In genomic region chr4:105462042-105462421, GRCh38 we compare ENCODE assay signal across 34 cellular contexts.
"Had no signal": no experiment of that assay in that cellular context is flagged by ENCODE, and none has a peak within 500 bp of the region (broad histone marks: within the 10 kb centered on the region; RNA-seq: fewer than 3 reads in every experiment).

No MANE protein-coding gene starts in this region.

- H3K27ac Mint-ChIP-seq: activated CD4-positive, alpha-beta memory T cell treated with anti-CD3 and anti-CD28 coated beads for 36 hours; activated CD4-positive, alpha-beta T cell treated with anti-CD3 and anti-CD28 coated beads, Interleukin-2, amount 10 ng/mL, durations not matched to agents 24 days and 14 days; activated naive CD4-positive, alpha-beta T cell treated with anti-CD3 and anti-CD28 coated beads, Interleukin-2, amount 10 ng/mL, durations not matched to agents 7 days and 5 days; activated naive CD8-positive, alpha-beta T cell treated with anti-CD3 and anti-CD28 coated beads, Interleukin-2, amount 10 ng/mL, durations not matched to agents 7 days and 5 days; activated T-cell treated with anti-CD3 and anti-CD28 coated beads, Interleukin-2, amount 50 U/mL, for 24 hours; brain; mesothelial cell of epicardium; stimulated activated memory B cell treated with anti-CD40 and anti-IgM and Interleukin-4, amounts not matched to agents 10 μg/mL and 1 μg/mL and 100 μg/mL, for 72 hours; stimulated activated naive CD8-positive, alpha-beta T cell treated with anti-CD3 and anti-CD28 coated beads, Interleukin-15, amount 100 ng/mL, for 72 hours had no signal

- H3K4me3 Mint-ChIP-seq: activated CD4-positive, alpha-beta memory T cell treated with anti-CD3 and anti-CD28 coated beads for 36 hours; activated CD4-positive, alpha-beta T cell treated with anti-CD3 and anti-CD28 coated beads, Interleukin-2, amount 10 ng/mL, durations not matched to agents 24 days and 14 days; activated naive CD4-positive, alpha-beta T cell treated with anti-CD3 and anti-CD28 coated beads, Interleukin-2, amount 10 ng/mL, durations not matched to agents 7 days and 5 days; activated naive CD8-positive, alpha-beta T cell treated with anti-CD3 and anti-CD28 coated beads, Interleukin-2, amount 10 ng/mL, durations not matched to agents 7 days and 5 days; activated T-cell treated with anti-CD3 and anti-CD28 coated beads, Interleukin-2, amount 50 U/mL, for 24 hours; brain; mesothelial cell of epicardium; naive B cell; neural crest cell; stimulated activated memory B cell treated with anti-CD40 and anti-IgM and Interleukin-4, amounts not matched to agents 10 μg/mL and 1 μg/mL and 100 μg/mL, for 72 hours; stimulated activated naive CD8-positive, alpha-beta T cell treated with anti-CD3 and anti-CD28 coated beads, Interleukin-15, amount 100 ng/mL, for 72 hours had no signal

- H3K27me3 ChIP-seq: ascending aorta, cardiac muscle cell, colonic mucosa, dorsolateral prefrontal cortex, gastroesophageal sphincter, hepatocyte, sigmoid colon, tibial artery, upper lobe of right lung had no signal

- DNase-seq: activated CD4-positive, alpha-beta memory T cell treated with anti-CD3 and anti-CD28 coated beads for 36 hours; activated CD4-positive, alpha-beta T cell treated with anti-CD3 and anti-CD28 coated beads, Interleukin-2, amount 10 ng/mL, durations not matched to agents 24 days and 14 days; activated CD4-positive, CD25-positive, alpha-beta regulatory T cell treated with anti-CD3 and anti-CD28 coated beads, Interleukin-2, amount 50 U/mL, for 72 hours; activated CD8-positive, alpha-beta memory T cell treated with anti-CD3 and anti-CD28 coated beads, Interleukin-2, amount 50 U/mL, for 48 hours; activated gamma-delta T cell; activated naive CD4-positive, alpha-beta T cell treated with anti-CD3 and anti-CD28 coated beads, Interleukin-2, amount 10 ng/mL, durations not matched to agents 7 days and 5 days; activated naive CD8-positive, alpha-beta T cell treated with anti-CD3 and anti-CD28 coated beads, Interleukin-2, amount 10 ng/mL, durations not matched to agents 7 days and 5 days; activated T-cell treated with anti-CD3 and anti-CD28 coated beads, Interleukin-2, amount 50 U/mL, for 24 hours; cerebellar nuclear complex; colonic mucosa; dorsolateral prefrontal cortex; effector memory CD4-positive, alpha-beta T cell; left cardiac atrium; left ventricle myocardium superior; naive B cell; nucleus accumbens; psoas muscle; sigmoid colon; small intestine; stimulated activated CD4-positive, alpha-beta T cell treated with anti-CD3 and anti-CD28 coated beads, Interleukin-4, amount 100 ng/mL, for 24 hours; stimulated activated CD8-positive, alpha-beta memory T cell treated with anti-CD3 and anti-CD28 coated beads, Interleukin-4, amount 100 ng/mL, for 48 hours; stimulated activated naive CD8-positive, alpha-beta T cell treated with anti-CD3 and anti-CD28 coated beads, Interleukin-15, amount 100 ng/mL, for 72 hours; substantia nigra; tibial artery; upper lobe of right lung had no signal

- H3K27me3 Mint-ChIP-seq: activated CD4-positive, alpha-beta memory T cell treated with anti-CD3 and anti-CD28 coated beads for 36 hours; activated CD4-positive, alpha-beta T cell treated with anti-CD3 and anti-CD28 coated beads, Interleukin-2, amount 10 ng/mL, durations not matched to agents 24 days and 14 days; activated naive CD4-positive, alpha-beta T cell treated with anti-CD3 and anti-CD28 coated beads, Interleukin-2, amount 10 ng/mL, durations not matched to agents 7 days and 5 days; activated naive CD8-positive, alpha-beta T cell treated with anti-CD3 and anti-CD28 coated beads, Interleukin-2, amount 10 ng/mL, durations not matched to agents 7 days and 5 days; activated T-cell treated with anti-CD3 and anti-CD28 coated beads, Interleukin-2, amount 50 U/mL, for 24 hours; brain; naive B cell; stimulated activated memory B cell treated with anti-CD40 and anti-IgM and Interleukin-4, amounts not matched to agents 10 μg/mL and 1 μg/mL and 100 μg/mL, for 72 hours; stimulated activated naive CD8-positive, alpha-beta T cell treated with anti-CD3 and anti-CD28 coated beads, Interleukin-15, amount 100 ng/mL, for 72 hours had no signal

- ATAC-seq: gastroesophageal sphincter; left cardiac atrium; psoas muscle; stimulated activated memory B cell treated with anti-CD40 and anti-IgM and Interleukin-4, amounts not matched to agents 10 μg/mL and 1 μg/mL and 100 μg/mL, for 72 hours; stimulated activated naive CD8-positive, alpha-beta T cell treated with anti-CD3 and anti-CD28 coated beads, Interleukin-15, amount 100 ng/mL, for 72 hours had no signal

- H3K4me3 ChIP-seq: ascending aorta, cardiac muscle cell, colonic mucosa, dorsolateral prefrontal cortex, gastroesophageal sphincter, hepatocyte, psoas muscle, sigmoid colon, tibial artery, upper lobe of right lung had no signal

- H3K27ac ChIP-seq: ascending aorta, cardiac muscle cell, colonic mucosa, gastroesophageal sphincter, hepatocyte, parathyroid adenoma, psoas muscle, sigmoid colon, tibial artery had no signal

- H3K4me1 Mint-ChIP-seq: activated naive CD4-positive, alpha-beta T cell treated with anti-CD3 and anti-CD28 coated beads, Interleukin-2, amount 10 ng/mL, durations not matched to agents 7 days and 5 days; brain; mesothelial cell of epicardium had no signal
